24 cellular contexts compared by ENCODE assay signal in genomic region chr22:44585559-44586121, GRCh38.
DNase-seq lines count a peak whose midpoint lies in the region; FAIRE-seq and TF ChIP-seq lines count a peak whose summit lies in the region.
"Had no signal": no experiment of that assay in that cellular context is flagged by ENCODE, and none has a peak within 500 bp of the region (broad histone marks: within the 10 kb centered on the region; RNA-seq: fewer than 3 reads in every experiment).

No MANE protein-coding gene starts in this region.

- H3K27ac ChIP-seq in BLaER1 = no peak overlapping the region
- H3K27ac ChIP-seq in endodermal cell (ENCODE audit: low read depth, low read length) = no peak overlapping the region
- H3K27ac ChIP-seq in osteoblast (ENCODE audit: low read depth, low read length) = no peak overlapping the region
- H3K27ac ChIP-seq: psoas muscle, RWPE1, skin epidermis had no signal

- no peaks in the 10 kb centered on the region for H3K36me3 Mint-ChIP-seq in endodermal cell (ENCODE audit: low read depth)
- H3K36me3 Mint-ChIP-seq: activated CD4-positive, alpha-beta memory T cell treated with anti-CD3 and anti-CD28 coated beads for 36 hours; CD4-positive, alpha-beta memory T cell had no signal

- H3K27me3 ChIP-seq in BE2C (peaks cover 25% of the 10 kb centered on the region), BLaER1 (no peaks in the 10 kb centered on the region), endodermal cell (ENCODE audit: control insufficient read depth, insufficient read depth, low read length, poor library complexity, severe bottlenecking) (no peaks in the 10 kb centered on the region), osteoblast (ENCODE audit: insufficient read depth, low read length) (peaks cover 32% of the 10 kb centered on the region)

- no peak overlapping the region for H3K27ac Mint-ChIP-seq in endodermal cell
- H3K27ac Mint-ChIP-seq: activated CD4-positive, alpha-beta memory T cell treated with anti-CD3 and anti-CD28 coated beads for 36 hours; GM23338; T-helper 1 cell treated with Interleukin-12 subunit alpha and Interleukin-12 subunit beta and Interleukin-4 antibody, amounts not matched to agents 30 μg/mL and 1 μg/mL, for 36 hours had no signal

- TF ChIP-seq CTCF in BE2C (IDR thresholded peaks at IDR 0.05; ENCODE audit: low read depth, low read length) (no peak), endodermal cell (conservative IDR thresholded peaks at IDR 0.05) (no peak), osteoblast (IDR thresholded peaks at IDR 0.05; ENCODE audit: extremely low read depth, low read depth, low read length) (no peak)

- H3K9ac ChIP-seq in BLaER1 = no peak overlapping the region
- no peak overlapping the region for H3K9ac ChIP-seq in endodermal cell (ENCODE audit: extremely low read depth, low read length, poor library complexity, severe bottlenecking)
- H3K9ac ChIP-seq: SK-N-SH had no signal

- no peaks in the 10 kb centered on the region for H3K36me3 ChIP-seq in BE2C
- H3K36me3 ChIP-seq in BLaER1 = no peaks in the 10 kb centered on the region
- no peaks in the 10 kb centered on the region for H3K36me3 ChIP-seq in endodermal cell (ENCODE audit: control insufficient read depth, insufficient read depth, low read length)
- no peaks in the 10 kb centered on the region for H3K36me3 ChIP-seq in osteoblast (ENCODE audit: insufficient read depth, low read length)

- H3K9me3 ChIP-seq in BE2C (no peaks in the 10 kb centered on the region; the same call in 1 of the 2 replicates), BLaER1 (no peaks in the 10 kb centered on the region), endodermal cell (ENCODE audit: control insufficient read depth, low read length) (no peaks in the 10 kb centered on the region), osteoblast (ENCODE audit: low read depth, low read length) (no peaks in the 10 kb centered on the region)
- H3K9me3 ChIP-seq: psoas muscle, SK-N-SH had no signal

- no peaks in the 10 kb centered on the region for H3K4me1 Mint-ChIP-seq in endodermal cell
- H3K4me1 Mint-ChIP-seq: GM23338 had no signal

- no peaks in the 10 kb centered on the region for H3K4me1 ChIP-seq in BE2C
- H3K4me1 ChIP-seq in BLaER1 = peaks cover 17% of the 10 kb centered on the region
- no peaks in the 10 kb centered on the region for H3K4me1 ChIP-seq in endodermal cell (ENCODE audit: control insufficient read depth, insufficient read depth, low read length)
- no peaks in the 10 kb centered on the region for H3K4me1 ChIP-seq in osteoblast (ENCODE audit: insufficient read depth, low read length)
- H3K4me1 ChIP-seq: psoas muscle had no signal

- H3K4me3 Mint-ChIP-seq in endodermal cell = no peak overlapping the region
- H3K4me3 Mint-ChIP-seq: activated CD4-positive, alpha-beta memory T cell treated with anti-CD3 and anti-CD28 coated beads for 36 hours; GM23338; T-helper 1 cell treated with Interleukin-12 subunit alpha and Interleukin-12 subunit beta and Interleukin-4 antibody, amounts not matched to agents 30 μg/mL and 1 μg/mL, for 36 hours had no signal

- no peaks in the 10 kb centered on the region for H3K79me2 ChIP-seq in osteoblast (ENCODE audit: insufficient read depth, low read length)

- no peaks in the 10 kb centered on the region for H3K27me3 Mint-ChIP-seq in endodermal cell (ENCODE audit: insufficient read depth)

- H2AFZ ChIP-seq in osteoblast (ENCODE audit: low read length) = no peak overlapping the region
- H2AFZ ChIP-seq: GM23338 had no signal

- no peaks in the 10 kb centered on the region for H4K20me1 ChIP-seq in BLaER1
- H4K20me1 ChIP-seq in osteoblast (ENCODE audit: insufficient read depth, low read length) = no peaks in the 10 kb centered on the region

- WGBS in endodermal cell (ENCODE audit: insufficient coverage in 1 of 2, insufficient read length in 1 of 2), 2 experiments = 79 to 89% methylated on average over 9 to 17 of the region's 17 CpGs

- H3K9me3 Mint-ChIP-seq in endodermal cell = peaks cover 10% of the 10 kb centered on the region
- H3K9me3 Mint-ChIP-seq: activated CD4-positive, alpha-beta memory T cell treated with anti-CD3 and anti-CD28 coated beads for 36 hours had no signal

- H3K4me3 ChIP-seq in BE2C (ENCODE audit: low read depth, low read length) = no peak overlapping the region
- no peak overlapping the region for H3K4me3 ChIP-seq in BLaER1
- no peak overlapping the region for H3K4me3 ChIP-seq in endodermal cell (ENCODE audit: low read length)
- H3K4me3 ChIP-seq in osteoblast (ENCODE audit: insufficient read depth, low read length) = no peak overlapping the region
- H3K4me3 ChIP-seq: GM23338, psoas muscle, skin epidermis had no signal

- DNase-seq in BE2C (peak; percentile 3), endodermal cell (peak; percentile 20), osteoblast (ENCODE audit: insufficient read length, low spot score, missing footprints) (peak; percentile 74), hippocampal formation (lab: John Stamatoyannopoulos, UW) (no peak), RCC 7860 (ENCODE audit: low spot score) (no peak), activated T-cell treated with anti-CD3 and anti-CD28 coated beads for 4 hours (no peak)
- DNase-seq: activated CD4-positive, alpha-beta memory T cell treated with anti-CD3 and anti-CD28 coated beads for 36 hours; activated CD4-positive, CD25-positive, alpha-beta regulatory T cell treated with anti-CD3 and anti-CD28 coated beads, Interleukin-2, amount 50 U/mL, for 72 hours; CD4-positive, alpha-beta memory T cell; effector memory CD4-positive, alpha-beta T cell; erythroblast; Kasumi-1; mesenchymal stem cell; NCI-H774; SK-N-SH; stimulated activated CD8-positive, alpha-beta memory T cell treated with anti-CD3 and anti-CD28 coated beads, Interleukin-4, amount 100 ng/mL, for 48 hours had no signal

- FAIRE-seq in RCC 7860 (lab: Jason Lieb, UNC) = no peak
- FAIRE-seq: colon, GM12892 had no signal

- H3K4me2 ChIP-seq in BLaER1 (0 out of 2 replicates have a peak overlapping the region, but pooled peaks have one; percentile 53), osteoblast (ENCODE audit: insufficient read depth, low read length) (no peak overlapping the region)
- H3K4me2 ChIP-seq: GM23338, SK-N-SH had no signal

Comparison
In these comparisons a context has a peak if more than half of its experiments do, and no peak if none do; other contexts are left out.
1. DNase-seq: peak in BE2C (single experiment), endodermal cell (single experiment) and osteoblast (single experiment); none in hippocampal formation (0 of 2), RCC 7860 (single experiment) and activated T-cell treated with anti-CD3 and anti-CD28 coated beads for 4 hours (single experiment).